Comparison of ENCODE assay signal across 1 cellular context in the genomic region with DNA sequence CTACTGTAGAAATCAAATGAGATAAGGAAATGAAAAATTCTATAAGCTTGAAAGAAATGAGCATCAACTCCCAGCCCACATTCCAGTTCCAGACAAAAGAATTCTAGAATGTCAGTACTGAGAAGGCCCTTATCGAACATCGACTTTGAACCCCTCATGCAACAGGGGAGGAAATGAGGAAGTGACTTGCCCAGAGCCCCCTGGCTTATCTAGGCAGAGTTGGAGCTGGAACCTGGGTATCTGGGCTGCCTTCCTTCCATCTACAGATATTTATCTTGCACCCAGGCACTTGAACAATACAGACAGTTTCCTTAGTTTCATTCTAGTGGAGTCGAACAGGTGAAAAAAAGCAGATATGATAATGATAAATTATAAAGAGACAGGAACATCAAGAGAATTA.
TF ChIP-seq lines count a peak whose summit lies in the region.

No MANE protein-coding gene starts in this region.

TF ChIP-seq in K562, 482 proteins besides CTCF, POLR2A, EP300 and RAD21 (continued from another document and continues in another):
- TF ChIP-seq, protein P1, sequence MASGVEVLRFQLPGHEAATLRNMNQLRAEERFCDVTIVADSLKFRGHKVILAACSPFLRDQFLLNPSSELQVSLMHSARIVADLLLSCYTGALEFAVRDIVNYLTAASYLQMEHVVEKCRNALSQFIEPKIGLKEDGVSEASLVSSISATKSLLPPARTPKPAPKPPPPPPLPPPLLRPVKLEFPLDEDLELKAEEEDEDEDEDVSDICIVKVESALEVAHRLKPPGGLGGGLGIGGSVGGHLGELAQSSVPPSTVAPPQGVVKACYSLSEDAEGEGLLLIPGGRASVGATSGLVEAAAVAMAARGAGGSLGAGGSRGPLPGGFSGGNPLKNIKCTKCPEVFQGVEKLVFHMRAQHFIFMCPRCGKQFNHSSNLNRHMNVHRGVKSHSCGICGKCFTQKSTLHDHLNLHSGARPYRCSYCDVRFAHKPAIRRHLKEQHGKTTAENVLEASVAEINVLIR (CRISPR knock-in tag; IDR thresholded peaks at IDR 0.05) = no peak
- TF ChIP-seq TEAD4 (IDR thresholded peaks at IDR 0.05; ENCODE audit: low read length) (peak; percentile 67), TEAD4 (CRISPR knock-in tag; IDR thresholded peaks at IDR 0.05; ENCODE audit: borderline replicate concordance) (no peak), VEZF1 (CRISPR knock-in tag; IDR thresholded peaks at IDR 0.05) (peak; percentile 48; the same call in 1 of the 2 replicates), ZNF77 (CRISPR knock-in tag; IDR thresholded peaks at IDR 0.05) (no peak), TCF3 (CRISPR knock-in tag; IDR thresholded peaks at IDR 0.05) (peak; percentile 46; the same call in 1 of the 2 replicates), HNRNPL (IDR thresholded peaks at IDR 0.05; ENCODE audit: low read depth, low read length) (no peak), STAT6 (CRISPR knock-in tag; IDR thresholded peaks at IDR 0.05) (no peak), NBN (IDR thresholded peaks at IDR 0.05; ENCODE audit: low read depth) (no peak), TRIM25 (IDR thresholded peaks at IDR 0.05; ENCODE audit: borderline replicate concordance) (no peak), SRSF3 (IDR thresholded peaks at IDR 0.05; ENCODE audit: insufficient read depth, low read length) (no peak), SIN3B (IDR thresholded peaks at IDR 0.05; ENCODE audit: low read depth) (no peak), HEY1 (CRISPR knock-in tag; IDR thresholded peaks at IDR 0.05; ENCODE audit: borderline replicate concordance) (0 out of 2 replicates have a peak, but pooled peaks have one; percentile 38), MAZ (CRISPR knock-in tag; conservative IDR thresholded peaks at IDR 0.05 in 1 of 2, IDR thresholded peaks at IDR 0.05 in 1 of 2) (no peak), KDM4B (IDR thresholded peaks at IDR 0.05; ENCODE audit: borderline replicate concordance in 2 of 2, low read depth in 1 of 2) (no peak), MED1 (CRISPR knock-in tag; IDR thresholded peaks at IDR 0.05; ENCODE audit: borderline replicate concordance) (no peak), MCM2 (IDR thresholded peaks at IDR 0.05; ENCODE audit: low read depth) (no peak), FOXP4 (CRISPR knock-in tag; IDR thresholded peaks at IDR 0.05; ENCODE audit: borderline replicate concordance) (no peak), PHF8 (IDR thresholded peaks at IDR 0.05; ENCODE audit: borderline replicate concordance, low read length) (no peak), MBD2 (IDR thresholded peaks at IDR 0.05; ENCODE audit: borderline replicate concordance, low read depth) (no peak), NR4A1 (CRISPR knock-in tag; IDR thresholded peaks at IDR 0.05) (no peak), NR4A1 (tag; IDR thresholded peaks at IDR 0.05) (no peak), POLR2B (IDR thresholded peaks at IDR 0.05; ENCODE audit: low read depth, partially characterized antibody) (no peak), KAT2B (IDR thresholded peaks at IDR 0.05; ENCODE audit: low read depth, low read length) (no peak), BMI1 (IDR thresholded peaks at IDR 0.05; ENCODE audit: low read length) (no peak), TGIF2 (CRISPR knock-in tag; IDR thresholded peaks at IDR 0.05) (no peak), NFXL1 (CRISPR knock-in tag; IDR thresholded peaks at IDR 0.05) (no peak), SPI1 (IDR thresholded peaks at IDR 0.05; ENCODE audit: borderline replicate concordance, low read depth, low read length) (peak; percentile 99), ZBTB11 (CRISPR knock-in tag; IDR thresholded peaks at IDR 0.05) (no peak)
- TF ChIP-seq, protein P2, sequence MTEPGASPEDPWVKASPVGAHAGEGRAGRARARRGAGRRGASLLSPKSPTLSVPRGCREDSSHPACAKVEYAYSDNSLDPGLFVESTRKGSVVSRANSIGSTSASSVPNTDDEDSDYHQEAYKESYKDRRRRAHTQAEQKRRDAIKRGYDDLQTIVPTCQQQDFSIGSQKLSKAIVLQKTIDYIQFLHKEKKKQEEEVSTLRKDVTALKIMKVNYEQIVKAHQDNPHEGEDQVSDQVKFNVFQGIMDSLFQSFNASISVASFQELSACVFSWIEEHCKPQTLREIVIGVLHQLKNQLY (CRISPR knock-in tag; conservative IDR thresholded peaks at IDR 0.05) = no peak
- TF ChIP-seq, protein P3, sequence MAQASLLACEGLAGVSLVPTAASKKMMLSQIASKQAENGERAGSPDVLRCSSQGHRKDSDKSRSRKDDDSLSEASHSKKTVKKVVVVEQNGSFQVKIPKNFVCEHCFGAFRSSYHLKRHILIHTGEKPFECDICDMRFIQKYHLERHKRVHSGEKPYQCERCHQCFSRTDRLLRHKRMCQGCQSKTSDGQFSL (CRISPR knock-in tag; IDR thresholded peaks at IDR 0.05) = no peak
- TF ChIP-seq, protein P3 (tag; IDR thresholded peaks at IDR 0.05) = no peak
- TF ChIP-seq, protein P4, sequence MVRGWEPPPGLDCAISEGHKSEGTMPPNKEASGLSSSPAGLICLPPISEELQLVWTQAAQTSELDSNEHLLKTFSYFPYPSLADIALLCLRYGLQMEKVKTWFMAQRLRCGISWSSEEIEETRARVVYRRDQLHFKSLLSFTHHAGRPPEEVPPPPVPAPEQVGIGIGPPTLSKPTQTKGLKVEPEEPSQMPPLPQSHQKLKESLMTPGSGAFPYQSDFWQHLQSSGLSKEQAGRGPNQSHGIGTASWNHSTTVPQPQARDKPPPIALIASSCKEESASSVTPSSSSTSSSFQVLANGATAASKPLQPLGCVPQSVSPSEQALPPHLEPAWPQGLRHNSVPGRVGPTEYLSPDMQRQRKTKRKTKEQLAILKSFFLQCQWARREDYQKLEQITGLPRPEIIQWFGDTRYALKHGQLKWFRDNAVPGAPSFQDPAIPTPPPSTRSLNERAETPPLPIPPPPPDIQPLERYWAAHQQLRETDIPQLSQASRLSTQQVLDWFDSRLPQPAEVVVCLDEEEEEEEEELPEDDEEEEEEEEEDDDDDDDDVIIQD (CRISPR knock-in tag; IDR thresholded peaks at IDR 0.05) = no peak
- TF ChIP-seq, protein P5, sequence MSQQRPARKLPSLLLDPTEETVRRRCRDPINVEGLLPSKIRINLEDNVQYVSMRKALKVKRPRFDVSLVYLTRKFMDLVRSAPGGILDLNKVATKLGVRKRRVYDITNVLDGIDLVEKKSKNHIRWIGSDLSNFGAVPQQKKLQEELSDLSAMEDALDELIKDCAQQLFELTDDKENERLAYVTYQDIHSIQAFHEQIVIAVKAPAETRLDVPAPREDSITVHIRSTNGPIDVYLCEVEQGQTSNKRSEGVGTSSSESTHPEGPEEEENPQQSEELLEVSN (IDR thresholded peaks at IDR 0.05; ENCODE audit: borderline replicate concordance in 1 of 2, extremely low read depth in 1 of 2, insufficient read depth in 1 of 2, insufficient read length in 1 of 2, low read depth in 1 of 2, low read length in 1 of 2, poor library complexity in 1 of 2, severe bottlenecking in 1 of 2) = no peak
- TF ChIP-seq, protein P6, sequence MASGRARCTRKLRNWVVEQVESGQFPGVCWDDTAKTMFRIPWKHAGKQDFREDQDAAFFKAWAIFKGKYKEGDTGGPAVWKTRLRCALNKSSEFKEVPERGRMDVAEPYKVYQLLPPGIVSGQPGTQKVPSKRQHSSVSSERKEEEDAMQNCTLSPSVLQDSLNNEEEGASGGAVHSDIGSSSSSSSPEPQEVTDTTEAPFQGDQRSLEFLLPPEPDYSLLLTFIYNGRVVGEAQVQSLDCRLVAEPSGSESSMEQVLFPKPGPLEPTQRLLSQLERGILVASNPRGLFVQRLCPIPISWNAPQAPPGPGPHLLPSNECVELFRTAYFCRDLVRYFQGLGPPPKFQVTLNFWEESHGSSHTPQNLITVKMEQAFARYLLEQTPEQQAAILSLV (tag; IDR thresholded peaks at IDR 0.05) = no peak
- TF ChIP-seq, protein P7, sequence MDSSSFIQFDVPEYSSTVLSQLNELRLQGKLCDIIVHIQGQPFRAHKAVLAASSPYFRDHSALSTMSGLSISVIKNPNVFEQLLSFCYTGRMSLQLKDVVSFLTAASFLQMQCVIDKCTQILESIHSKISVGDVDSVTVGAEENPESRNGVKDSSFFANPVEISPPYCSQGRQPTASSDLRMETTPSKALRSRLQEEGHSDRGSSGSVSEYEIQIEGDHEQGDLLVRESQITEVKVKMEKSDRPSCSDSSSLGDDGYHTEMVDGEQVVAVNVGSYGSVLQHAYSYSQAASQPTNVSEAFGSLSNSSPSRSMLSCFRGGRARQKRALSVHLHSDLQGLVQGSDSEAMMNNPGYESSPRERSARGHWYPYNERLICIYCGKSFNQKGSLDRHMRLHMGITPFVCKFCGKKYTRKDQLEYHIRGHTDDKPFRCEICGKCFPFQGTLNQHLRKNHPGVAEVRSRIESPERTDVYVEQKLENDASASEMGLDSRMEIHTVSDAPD (CRISPR knock-in tag; IDR thresholded peaks at IDR 0.05) = no peak
